In genomic region chrX:21926527-21927278, GRCh38 we compare ENCODE assay signal across 8 cellular contexts. TPM values are rescaled to one million over a fixed set of nuclear protein-coding genes. Genes with fewer than 3 reads are reported as not detected.
A peak's percentile ranks its signal among the peaks of the same experiment; 100 is the strongest.
DNase-seq lines count a peak whose midpoint lies in the region; ATAC-seq, FAIRE-seq and TF ChIP-seq lines count a peak whose summit lies in the region.

No MANE protein-coding gene starts in this region.

- no peaks in the 10 kb centered on the region for H3K36me3 ChIP-seq in GM12878 (ENCODE audit: control insufficient read depth in 2 of 2, insufficient read depth in 2 of 2, low read length in 1 of 2)

- TF ChIP-seq EP300 in Ishikawa (IDR thresholded peaks at IDR 0.05; ENCODE audit: borderline replicate concordance) (peak; percentile 71; the same call in 1 of the 2 replicates), GM12878 (IDR thresholded peaks at IDR 0.05; ENCODE audit: borderline replicate concordance in 1 of 2, control insufficient read depth in 1 of 2, low read depth in 2 of 2, low read length in 2 of 2) (no peak)

- intact Hi-C loops in GM12878 (cut with micrococcal nuclease; ENCODE audit: unreplicated experiment): no loop called here

- in situ Hi-C loops in GM12878 (cut with MboI): no loop called here

- peak; percentile 80 for ATAC-seq in GM18909 (IDR thresholded peaks at IDR 0.05; ENCODE audit: poor library complexity, unreplicated experiment)
- ATAC-seq in GM12878: peak; percentile 68
- no peak for ATAC-seq in stimulated activated naive B cell treated with anti-CD40 and anti-IgM and Interleukin-4, amounts not matched to agents 10 μg/mL and 1 μg/mL and 100 μg/mL, for 72 hours (replicated peaks)

- no peaks in the 10 kb centered on the region for H3K9me3 ChIP-seq in GM12878 (replicated peaks; ENCODE audit: control insufficient read depth, insufficient read depth, low read length)

- no peaks in the 10 kb centered on the region for H3K4me1 Mint-ChIP-seq in stimulated activated naive B cell treated with anti-CD40 and anti-IgM and Interleukin-4, amounts not matched to agents 10 μg/mL and 1 μg/mL and 100 μg/mL, for 72 hours

- no TSS peak for BruUV-seq in GM12878 (replicated peaks; lab: Mats Ljungman, UMichigan)

- DNase-seq in A172 (ENCODE audit: low spot score): peak; percentile 96
- no peak for DNase-seq in GM12878 (ENCODE audit: low read depth, low spot score)
- peak; percentile 59 for DNase-seq in myocyte (ENCODE audit: low read depth)
- DNase-seq in NCI-H82 (lab: John Stamatoyannopoulos, UW): no peak
- DNase-seq in stimulated activated naive B cell treated with anti-CD40 and anti-IgM and Interleukin-4, amounts not matched to agents 10 μg/mL and 1 μg/mL and 100 μg/mL, for 72 hours: no peak
- DNase-seq in activated CD4-positive, CD25-positive, alpha-beta regulatory T cell (lab: John Stamatoyannopoulos, UW): no peak

- SMC1A ChIA-PET in GM12878 (lab: Charles Lee; ENCODE audit: uncharacterized antibody, unreplicated experiment): interaction anchor here (1.3 kb wide), 1 partner anchor 35 kb away, joined by 3 read pairs; no protein-coding TSS in a partner anchor

- peaks cover 3 to 5% of the 10 kb centered on the region in 2 donors for H3K36me3 Mint-ChIP-seq in stimulated activated naive B cell treated with anti-CD40 and anti-IgM and Interleukin-4, amounts not matched to agents 10 μg/mL and 1 μg/mL and 100 μg/mL, for 72 hours

- no peaks in the 10 kb centered on the region for H4K20me1 ChIP-seq in GM12878 (ENCODE audit: control insufficient read depth, insufficient read depth)

- no peak overlapping the region for H3K9ac ChIP-seq in GM12878 (ENCODE audit: control insufficient read depth, insufficient read depth, low read length)

- H3K9me3 Mint-ChIP-seq in stimulated activated naive B cell treated with anti-CD40 and anti-IgM and Interleukin-4, amounts not matched to agents 10 μg/mL and 1 μg/mL and 100 μg/mL, for 72 hours: peaks cover 0 to 4% of the 10 kb centered on the region in 2 donors

- H3K4me1 ChIP-seq in GM12878 (ENCODE audit: control insufficient read depth, insufficient read depth, low read length): no peaks in the 10 kb centered on the region

- POLR2A ChIA-PET in GM12878 (lab: Charles Lee): no interaction called here

- H3K27ac Mint-ChIP-seq in stimulated activated naive B cell treated with anti-CD40 and anti-IgM and Interleukin-4, amounts not matched to agents 10 μg/mL and 1 μg/mL and 100 μg/mL, for 72 hours: no peak overlapping the region

- H2AFZ ChIP-seq in GM12878 (ENCODE audit: control insufficient read depth, low read depth, low read length): no peak overlapping the region

- 10% methylated on average over 6 of the region's 6 CpGs for WGBS in GM12878 (ENCODE audit: insufficient coverage, insufficient replicate concordance, low lambda C conversion rate, missing lambda C conversion rate)

- peak; percentile 54 for FAIRE-seq in GM12878 (lab: Jason Lieb, UNC)

- RAD21 ChIA-PET in GM12878 (lab: Charles Lee; ENCODE audit: unreplicated experiment): no interaction called here

- H3K4me3 Mint-ChIP-seq in stimulated activated naive B cell treated with anti-CD40 and anti-IgM and Interleukin-4, amounts not matched to agents 10 μg/mL and 1 μg/mL and 100 μg/mL, for 72 hours: no peak overlapping the region

- H3K4me2 ChIP-seq in GM12878 (ENCODE audit: control insufficient read depth, insufficient read depth): 0 out of 2 replicates have a peak overlapping the region, but pooled peaks have one; percentile 48

- CTCF ChIA-PET in GM12878 (lab: Yijun Ruan, JAX): no interaction called here

- H3K4me3 ChIP-seq in GM12878: no peak overlapping the region

- TF ChIP-seq CTCF in GM12878 (IDR thresholded peaks at IDR 0.05 in 2 of 3, conservative IDR thresholded peaks at IDR 0.05 in 1 of 3; ENCODE audit: control insufficient read depth in 2 of 3, extremely low read depth in 1 of 3, insufficient read depth in 1 of 3, low read depth in 3 of 3, low read length in 3 of 3): no peak

- TF ChIP-seq RAD21 in Ishikawa (IDR thresholded peaks at IDR 0.05; ENCODE audit: low read depth) (no peak), GM12878 (IDR thresholded peaks at IDR 0.05; ENCODE audit: insufficient read depth, low read depth, low read length) (no peak)

- no peaks in the 10 kb centered on the region for H3K27me3 Mint-ChIP-seq in stimulated activated naive B cell treated with anti-CD40 and anti-IgM and Interleukin-4, amounts not matched to agents 10 μg/mL and 1 μg/mL and 100 μg/mL, for 72 hours

- H3K27me3 ChIP-seq in GM12878 (replicated peaks in 1 of 2; ENCODE audit: control insufficient read depth in 2 of 2, insufficient read depth in 2 of 2, low read length in 1 of 2): no peaks in the 10 kb centered on the region

- H3K27ac ChIP-seq in GM12878 (ENCODE audit: control insufficient read depth, insufficient read depth): no peak overlapping the region

- H3K79me2 ChIP-seq in GM12878 (ENCODE audit: control insufficient read depth, insufficient read depth, low read length): no peaks in the 10 kb centered on the region

- TF ChIP-seq POLR2A in GM12878 (IDR thresholded peaks at IDR 0.05; ENCODE audit: low read depth, low read length): no peak

TF ChIP-seq in Ishikawa, 13 proteins besides CTCF, POLR2A, EP300 and RAD21 (continues in another document):
- peak; percentile 77 for TF ChIP-seq TEAD4 (IDR thresholded peaks at IDR 0.05)
- peak; percentile 42; the same call in 1 of the 2 replicates for TF ChIP-seq NFIC (IDR thresholded peaks at IDR 0.05)
- no peak for TF ChIP-seq EGR1 (IDR thresholded peaks at IDR 0.05)

TF ChIP-seq in GM12878, 131 proteins besides CTCF, POLR2A, EP300 and RAD21 (continues in another document):
- TF ChIP-seq BCL3 (IDR thresholded peaks at IDR 0.05; ENCODE audit: borderline replicate concordance, insufficient read depth, low read depth, low read length, poor library complexity, severe bottlenecking): no peak
- TF ChIP-seq SMAD5 (IDR thresholded peaks at IDR 0.05; ENCODE audit: low read depth): no peak
- TF ChIP-seq ZNF207 (IDR thresholded peaks at IDR 0.05; ENCODE audit: borderline replicate concordance): no peak
- TF ChIP-seq CREB1 (IDR thresholded peaks at IDR 0.05; ENCODE audit: low read depth): 0 out of 2 replicates have a peak, but pooled peaks have one; percentile 14
- TF ChIP-seq MEF2A (IDR thresholded peaks at IDR 0.05; ENCODE audit: insufficient read depth, low read depth, low read length): no peak
- no peak for TF ChIP-seq HSF1 (IDR thresholded peaks at IDR 0.05; ENCODE audit: low read depth, low read length)
- no peak for TF ChIP-seq TARDBP (IDR thresholded peaks at IDR 0.05; ENCODE audit: borderline replicate concordance)
- no peak for TF ChIP-seq SUPT20H (IDR thresholded peaks at IDR 0.05; ENCODE audit: borderline replicate concordance, control insufficient read depth, low read depth, low read length)
- no peak for TF ChIP-seq FOS (IDR thresholded peaks at IDR 0.05; ENCODE audit: borderline replicate concordance, extremely low read depth, insufficient read length)
- TF ChIP-seq KDM1A (IDR thresholded peaks at IDR 0.05; ENCODE audit: borderline replicate concordance): no peak
- TF ChIP-seq EED (IDR thresholded peaks at IDR 0.05; ENCODE audit: low read depth): peak; percentile 39; the same call in 1 of the 2 replicates
- no peak for TF ChIP-seq STAT3 (IDR thresholded peaks at IDR 0.05; ENCODE audit: low read depth, low read length)

RNA-seq across cellular contexts. Expression of gene SMS, which starts 13.8 kb away (rescaled TPM):
- total RNA-seq in A172 (2014; rRNA removed; shearing (Covaris generic)): 423 and 528 TPM in 2 replicates
- total RNA-seq in GM12878 (2013; cell fraction: nucleolus; rRNA removed): 14.5 and 16.3 TPM in 2 replicates
- total RNA-seq in GM12878 (2014; rRNA removed) (115 and 118 TPM in 2 replicates), GM12878 (2014; rRNA removed; fragmentation: Illumina TruSeq; extraction: Trizol) (138 and 140 TPM in 2 replicates), GM12878 (2021) (113 and 114 TPM in 2 replicates), myocyte (60.0 and 65.3 TPM in 2 replicates)
- polyA plus RNA-seq in GM12878 (2011; ENCODE audit: low read depth): 40.8 TPM
- polyA plus RNA-seq in GM12878 (2011; rRNA removed) (75.4 and 123 TPM in 2 replicates), GM12878 (2014; fragmentation: Illumina TruSeq; extraction: Trizol) (138 and 169 TPM in 2 replicates), GM12878 (2014; fragmentation: Nextera tagmentation; extraction: Ambion mirVana) (10 to 100 TPM; 55.8 to 87.2 TPM), GM12878 (2014; rRNA removed) (82.8 and 91.8 TPM in 2 replicates), GM12878 (2016; fragmentation: Nextera tagmentation; extraction: Ambion mirVana) (100 to 1,000 TPM; 155 to 156 TPM)
- polyA plus RNA-seq in GM12878 (2011; cell fraction: cytosol; rRNA removed): 46.2 and 47.4 TPM in 2 replicates
- polyA plus RNA-seq in GM12878 (2011; cell fraction: nucleus; rRNA removed): 28.2 and 32.5 TPM in 2 replicates
- polyA plus RNA-seq in GM12878 (2012): 69.5 and 75.1 TPM in 2 replicates
- polyA minus RNA-seq in GM12878 (2011; rRNA and poly(A)+ RNA removed): 29.4 and 29.6 TPM in 2 replicates
- polyA minus RNA-seq in GM12878 (2011; cell fraction: cytosol; rRNA and poly(A)+ RNA removed): 35.0 and 44.4 TPM in 2 replicates
- polyA minus RNA-seq in GM12878 (2011; cell fraction: nucleus; rRNA and poly(A)+ RNA removed): 8.1 and 12.8 TPM in 2 replicates
- 39.1 TPM for polyA plus RNA-seq in myocyte (2012)

Comparison
In these comparisons a context has a peak if more than half of its experiments do, and no peak if none do; other contexts are left out.
1. DNase-seq: peak in A172 (single experiment) and myocyte (single experiment); none in GM12878 (single experiment), NCI-H82 (single experiment), stimulated activated naive B cell treated with anti-CD40 and anti-IgM and Interleukin-4, amounts not matched to agents 10 μg/mL and 1 μg/mL and 100 μg/mL, for 72 hours (single experiment) and activated CD4-positive, CD25-positive, alpha-beta regulatory T cell (0 of 4).
2. ATAC-seq: peak in GM18909 (single experiment) and GM12878 (single experiment); none in stimulated activated naive B cell treated with anti-CD40 and anti-IgM and Interleukin-4, amounts not matched to agents 10 μg/mL and 1 μg/mL and 100 μg/mL, for 72 hours (0 of 2).